ENCODE assay signal across 1 cellular context in genomic region chr15:90933310-90933709, GRCh38.
TF ChIP-seq lines count a peak whose summit lies in the region.

No MANE protein-coding gene starts in this region.

TF ChIP-seq in GM23338, 12 proteins besides CTCF, POLR2A, EP300 and RAD21 (continued from another document):
- TF ChIP-seq EZH2phosphoT487 (IDR thresholded peaks at IDR 0.05; ENCODE audit: unreplicated experiment) (no peak), ZNF114 (CRISPR knock-in tag; IDR thresholded peaks at IDR 0.05) (no peak), ZNF331 (CRISPR knock-in tag; IDR thresholded peaks at IDR 0.05; ENCODE audit: low read depth) (no peak), ETS1 (IDR thresholded peaks at IDR 0.05) (no peak), STAT1 (IDR thresholded peaks at IDR 0.05; ENCODE audit: unreplicated experiment) (no peak), POLR2AphosphoS5 (IDR thresholded peaks at IDR 0.05; ENCODE audit: low read depth) (no peak), EZH2 (IDR thresholded peaks at IDR 0.05; ENCODE audit: low read depth, unreplicated experiment) (no peak), NANOG (IDR thresholded peaks at IDR 0.05; ENCODE audit: borderline replicate concordance) (no peak)
TF ChIP-seq in GM23338: peak in this region for 0.
